Comparison of ENCODE assay signal across 8 cellular contexts in genomic region chr20:53609501-53610445, GRCh38. TPM values are rescaled to one million over a fixed set of nuclear protein-coding genes. Genes with fewer than 3 reads are reported as not detected.
DNase-seq lines count a peak whose midpoint lies in the region; ATAC-seq lines count a peak whose summit lies in the region.

No MANE protein-coding gene starts in this region.

- ATAC-seq in HG03342 (IDR thresholded peaks at IDR 0.05; ENCODE audit: unreplicated experiment): peak; percentile 38
- peak; percentile 85 for ATAC-seq in activated T-helper 17 cell treated with anti-CD3 and anti-CD28 coated beads, Interleukin-2, amount 50 U/mL, for 72 hours (replicated peaks)

- DNase-seq in DMS53 treated with DMSO at 0.1 percent for 48 hours (lab: John Stamatoyannopoulos, UW; ENCODE audit: unreplicated experiment) (peak; percentile 94), OCI-M2 (lab: John Stamatoyannopoulos, UW; ENCODE audit: unreplicated experiment) (peak; percentile 82), immature natural killer cell (peak; percentile 72 to 82 (median 79)), GM19238 (ENCODE audit: insufficient read length, low spot score) (no peak), ACHN (no peak)
- DNase-seq in stimulated activated CD4-positive, alpha-beta T cell treated with anti-CD3 and anti-CD28 coated beads, Interleukin-4, amount 100 ng/mL, for 1 hour: peak; percentile 69

- H3K27ac Mint-ChIP-seq in activated T-helper 17 cell treated with anti-CD3 and anti-CD28 coated beads, Interleukin-2, amount 50 U/mL, for 72 hours: peak overlapping the region; percentile 95
- H3K27ac Mint-ChIP-seq in immature natural killer cell: peak overlapping the region; percentile 87 to 95 (median 93)

- H3K27me3 Mint-ChIP-seq in activated T-helper 17 cell treated with anti-CD3 and anti-CD28 coated beads, Interleukin-2, amount 50 U/mL, for 72 hours: no peaks in the 10 kb centered on the region
- H3K27me3 Mint-ChIP-seq in immature natural killer cell (ENCODE audit: low read depth in 3 of 3): peaks cover 0 to 5% (median 0%) of the 10 kb centered on the region in 3 donors

- H3K4me3 Mint-ChIP-seq in activated T-helper 17 cell treated with anti-CD3 and anti-CD28 coated beads, Interleukin-2, amount 50 U/mL, for 72 hours: peak overlapping the region; percentile 89
- H3K4me3 Mint-ChIP-seq in immature natural killer cell: peak overlapping the region; percentile 83 to 97 (median 92)

- no peaks in the 10 kb centered on the region for H3K9me3 Mint-ChIP-seq in activated T-helper 17 cell treated with anti-CD3 and anti-CD28 coated beads, Interleukin-2, amount 50 U/mL, for 72 hours
- H3K9me3 Mint-ChIP-seq in immature natural killer cell: no peaks in the 10 kb centered on the region

- H3K4me1 Mint-ChIP-seq in activated T-helper 17 cell treated with anti-CD3 and anti-CD28 coated beads, Interleukin-2, amount 50 U/mL, for 72 hours: peaks cover 9% of the 10 kb centered on the region
- peaks cover 26 to 28% of the 10 kb centered on the region in 2 donors for H3K4me1 Mint-ChIP-seq in immature natural killer cell

- H3K36me3 Mint-ChIP-seq in activated T-helper 17 cell treated with anti-CD3 and anti-CD28 coated beads, Interleukin-2, amount 50 U/mL, for 72 hours (ENCODE audit: low read depth): no peaks in the 10 kb centered on the region
- peaks cover 0 to 8% (median 0%) of the 10 kb centered on the region in 3 donors for H3K36me3 Mint-ChIP-seq in immature natural killer cell

- in situ Hi-C loops in ACHN (cut with HindIII; ENCODE audit: low pct_ligation_motif_present, low pct_unique_long_range_greater_than_20kb, low sequenced_read_pairs): no loop called here

RNA-seq across cellular contexts. Expression of gene ZNF217, which starts 16.1 kb away (rescaled TPM):
- 10 to 100 TPM; 52.7 to 54.2 TPM for total RNA-seq in activated T-helper 17 cell treated with anti-CD3 and anti-CD28 coated beads, Interleukin-2, amount 50 U/mL, for 72 hours
- 10 to 100 TPM in 2 of 3 donors, 1 to 10 TPM in 1; 10.0 to 33.5 (median 16.2) TPM for polyA plus RNA-seq in immature natural killer cell

Comparison
In these comparisons a context has a peak if more than half of its experiments do, and no peak if none do; other contexts are left out.
1. DNase-seq: peak in DMS53 treated with DMSO at 0.1 percent for 48 hours (single experiment), OCI-M2 (single experiment), immature natural killer cell (3 of 3) and stimulated activated CD4-positive, alpha-beta T cell treated with anti-CD3 and anti-CD28 coated beads, Interleukin-4, amount 100 ng/mL, for 1 hour (single experiment); none in GM19238 (single experiment) and ACHN (single experiment).